Comparison of ENCODE assay signal across 8 cellular contexts in the genomic region with DNA sequence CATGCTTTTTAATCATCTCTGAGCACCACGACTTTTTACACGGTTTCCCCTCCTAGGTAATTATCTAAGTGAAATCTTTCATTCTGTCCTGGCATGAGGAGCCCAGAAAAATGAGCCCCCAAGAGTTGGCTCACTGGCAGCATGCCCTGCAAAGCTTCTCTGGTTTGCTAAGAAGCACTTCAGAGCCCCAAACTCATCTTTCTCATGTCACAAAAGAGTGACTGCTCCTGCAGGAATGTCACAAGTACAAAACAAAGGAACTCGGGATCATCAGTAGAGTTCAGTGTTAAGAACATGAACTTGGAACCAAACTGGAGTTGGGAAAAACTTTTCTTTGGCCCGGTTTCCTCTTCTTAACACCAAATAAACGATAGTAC.
DNase-seq lines count a peak whose midpoint lies in the region; ATAC-seq and TF ChIP-seq lines count a peak whose summit lies in the region.

No MANE protein-coding gene starts in this region.

- in situ Hi-C loops in SK-MEL-5 (cut with HindIII; ENCODE audit: low pct_unique_long_range_greater_than_20kb, low sequenced_read_pairs) (no loop called here), KBM-7 (cut with MboI; ENCODE audit: low pct_unique_long_range_greater_than_20kb, low sequenced_read_pairs) (no loop called here)

- TF ChIP-seq CTCF in fibroblast of the aortic adventitia (IDR thresholded peaks at IDR 0.05; ENCODE audit: insufficient read depth, low read length), result no peak

- peak; percentile 18 for DNase-seq in ELF-1 (ENCODE audit: low read depth, low spot score)
- peak; percentile 8 for DNase-seq in SK-MEL-5 (ENCODE audit: low read depth, low spot score)
- no peak for DNase-seq in fibroblast of the aortic adventitia (ENCODE audit: low read depth)
- DNase-seq in KBM-7, result no peak
- DNase-seq in hippocampal formation (lab: John Stamatoyannopoulos, UW), result no peak

- H3K36me3 ChIP-seq in rectal smooth muscle tissue (ENCODE audit: control insufficient read depth, insufficient read depth, low read length), result no peaks in the 10 kb centered on the region

- H3K4me3 ChIP-seq in fibroblast of the aortic adventitia (ENCODE audit: low read depth, low read length) (peak overlapping the region; percentile 62), rectal smooth muscle tissue (ENCODE audit: low read length) (peak overlapping the region; percentile 69)

- ATAC-seq in GM19463 (IDR thresholded peaks at IDR 0.05; ENCODE audit: unreplicated experiment) (no peak), GM18498 (IDR thresholded peaks at IDR 0.05; ENCODE audit: unreplicated experiment) (no peak)

- peak overlapping the region; percentile 74 for H3K27ac ChIP-seq in rectal smooth muscle tissue (ENCODE audit: low read depth, low read length)

- no peak overlapping the region for H3K9ac ChIP-seq in rectal smooth muscle tissue (ENCODE audit: low read length)

- H3K4me1 ChIP-seq in rectal smooth muscle tissue (ENCODE audit: control insufficient read depth, insufficient read depth, low read length), result no peaks in the 10 kb centered on the region

- H3K27me3 ChIP-seq in rectal smooth muscle tissue (ENCODE audit: control insufficient read depth, insufficient read depth, low read length), result no peaks in the 10 kb centered on the region

Comparison
In these comparisons a context has a peak if more than half of its experiments do, and no peak if none do; other contexts are left out.
1. DNase-seq: peak in ELF-1 (single experiment) and SK-MEL-5 (single experiment); none in fibroblast of the aortic adventitia (single experiment), KBM-7 (single experiment) and hippocampal formation (0 of 2).